Comparison of ENCODE assay signal across 8 cellular contexts in genomic region chr10:101032637-101033201, GRCh38. TPM values are rescaled to one million over a fixed set of nuclear protein-coding genes. Genes with fewer than 3 reads are reported as not detected.
DNase-seq lines count a peak whose midpoint lies in the region; ATAC-seq and TF ChIP-seq lines count a peak whose summit lies in the region.

No MANE protein-coding gene starts in this region.

- intact Hi-C loops in PC-9 (cut with micrococcal nuclease; ENCODE audit: unreplicated experiment) = loop anchor here (5.0 kb wide), 1 partner anchor 35 kb away; no protein-coding TSS in a partner anchor

- no peaks in the 10 kb centered on the region for H3K79me2 ChIP-seq in PC-9 (ENCODE audit: low read depth)

- ATAC-seq in GM21515 (IDR thresholded peaks at IDR 0.05; ENCODE audit: unreplicated experiment) (peak; percentile 3), GM18868 (IDR thresholded peaks at IDR 0.05; ENCODE audit: unreplicated experiment) (no peak)

- TF ChIP-seq CTCF in PC-9 (conservative IDR thresholded peaks at IDR 0.05) = no peak
- no peak for TF ChIP-seq CTCF in neutrophil (IDR thresholded peaks at IDR 0.05)

- BruUV-seq in PC-9 (replicated peaks; lab: Mats Ljungman, UMichigan) = no TSS peak

- no peaks in the 10 kb centered on the region for H3K9me3 ChIP-seq in PC-9 (ENCODE audit: insufficient read depth, low read depth)
- H3K9me3 ChIP-seq in neutrophil = no peaks in the 10 kb centered on the region

- H3F3A ChIP-seq in PC-9 (ENCODE audit: insufficient read depth, low read depth) = peaks cover 16% of the 10 kb centered on the region; the same call in 1 of the 2 replicates

- H4K20me1 ChIP-seq in PC-9 (ENCODE audit: insufficient read depth) = no peaks in the 10 kb centered on the region

- H3K4me3 ChIP-seq in PC-9 = peak overlapping the region; percentile 82
- peak overlapping the region; percentile 72 to 90 for H3K4me3 ChIP-seq in neutrophil (ENCODE audit: low read depth in 1 of 2, low read length in 1 of 2)

- CTCF ChIA-PET in PC-9 (lab: Charles Lee) = no interaction called here

- H2AFZ ChIP-seq in PC-9 = peak overlapping the region; percentile 84

- H3K36me3 ChIP-seq in PC-9 (ENCODE audit: low read depth) = no peaks in the 10 kb centered on the region
- no peaks in the 10 kb centered on the region for H3K36me3 ChIP-seq in neutrophil

- H3K4me2 ChIP-seq in PC-9 = peak overlapping the region; percentile 98

- H3K9me2 ChIP-seq in PC-9 (ENCODE audit: insufficient read depth) = no peaks in the 10 kb centered on the region

- peak overlapping the region; percentile 52 for H3K27ac ChIP-seq in PC-9
- H3K27ac ChIP-seq in neutrophil = peak overlapping the region; percentile 76
- H3K27ac ChIP-seq in temporal lobe (ENCODE audit: low read depth, low read length) = peak overlapping the region; percentile 98

- peak; percentile 93 for DNase-seq in ACHN
- peak; percentile 61 to 63 for DNase-seq in PC-9
- peak; percentile 40 for DNase-seq in activated effector memory CD4-positive, alpha-beta T cell treated with Interleukin-2 at 50 U/mL for 16 hours
- peak; percentile 75 for DNase-seq in foreskin melanocyte

- in situ Hi-C loops in ACHN (cut with HindIII; ENCODE audit: low pct_ligation_motif_present, low pct_unique_long_range_greater_than_20kb, low sequenced_read_pairs) = no loop called here

- H3K4me1 ChIP-seq in PC-9 (replicated peaks; ENCODE audit: insufficient read depth) = peaks cover 15% of the 10 kb centered on the region
- peaks cover 15 to 19% of the 10 kb centered on the region in 2 experiments for H3K4me1 ChIP-seq in neutrophil (ENCODE audit: control insufficient read depth in 1 of 2, insufficient read depth in 1 of 2, low read depth in 1 of 2, low read length in 1 of 2)

- H3K27me3 ChIP-seq in PC-9 (ENCODE audit: insufficient read depth, low read depth) (no peaks in the 10 kb centered on the region), neutrophil (peaks cover 95% of the 10 kb centered on the region)

- POLR2A ChIA-PET in PC-9 (lab: Charles Lee; ENCODE audit: unreplicated experiment) = no interaction called here

RNA-seq across cellular contexts. Expression of gene SFXN3, which starts 1.7 kb away (rescaled TPM):
- total RNA-seq in PC-9 (2021) = 30.6 and 35.2 TPM in 2 replicates
- 45.2 TPM for total RNA-seq in temporal lobe

RNA-seq across cellular contexts. Expression of gene PDZD7, which starts 1.8 kb away (rescaled TPM):
- total RNA-seq in PC-9 (2021) (2.3 and 2.8 TPM in 2 replicates), temporal lobe (3.2 TPM)

RNA-seq across cellular contexts. Expression of gene KAZALD1, which starts 29.1 kb away (rescaled TPM):
- total RNA-seq in PC-9 (2021) (19.7 and 21.2 TPM in 2 replicates), temporal lobe (0.25 TPM)

RNA-seq across cellular contexts. Expression of gene LZTS2, which starts 33.1 kb away (rescaled TPM):
- total RNA-seq in PC-9 (2021) (32.5 and 39.5 TPM in 2 replicates), temporal lobe (10.6 TPM)

RNA-seq across cellular contexts. Expression of gene TWNK, which starts 45.4 kb away (rescaled TPM):
- total RNA-seq in PC-9 (2021) = 7.5 and 7.9 TPM in 2 replicates
- 6.9 TPM for total RNA-seq in temporal lobe

Comparison
In these comparisons a context has a peak if more than half of its experiments do, and no peak if none do; other contexts are left out.
1. DNase-seq: peak in every context shown above with its lines; median percentile 93 in ACHN; 75 in foreskin melanocyte; 62 in PC-9; 40 in activated effector memory CD4-positive, alpha-beta T cell treated with Interleukin-2 at 50 U/mL for 16 hours.
2. RNA of gene KAZALD1, which starts 29.1 kb away (total RNA-seq): 19.7 to 21.2 TPM in PC-9; 0.25 TPM in temporal lobe (single experiment); every median in the first group is over 10 times any median in the second.
3. Peak in every context shown above with its lines, with median percentiles within 50 percentile points of each other: H3K27ac ChIP-seq.